In genomic region chr9:89714316-89714715, GRCh38 we compare ENCODE assay signal across 24 cellular contexts.
DNase-seq lines count a peak whose midpoint lies in the region; ATAC-seq, FAIRE-seq and TF ChIP-seq lines count a peak whose summit lies in the region.
"Had no signal": no experiment of that assay in that cellular context is flagged by ENCODE, and none has a peak within 500 bp of the region (broad histone marks: within the 10 kb centered on the region; RNA-seq: fewer than 3 reads in every experiment).

No MANE protein-coding gene starts in this region.

- TF ChIP-seq CTCF in gastroesophageal sphincter (IDR thresholded peaks at IDR 0.05), result no peak

- no peaks in the 10 kb centered on the region for H3K36me3 ChIP-seq in gastroesophageal sphincter
- H3K36me3 ChIP-seq: heart left ventricle, tibial artery had no signal

- no peaks in the 10 kb centered on the region for H3K27me3 Mint-ChIP-seq in activated CD4-positive, alpha-beta memory T cell treated with anti-CD3 and anti-CD28 coated beads, Interleukin-2, amount 10 ng/mL, durations not matched to agents 7 days and 5 days
- H3K27me3 Mint-ChIP-seq: B cell had no signal

- H3K4me1 Mint-ChIP-seq in activated CD4-positive, alpha-beta memory T cell treated with anti-CD3 and anti-CD28 coated beads, Interleukin-2, amount 10 ng/mL, durations not matched to agents 7 days and 5 days, result peaks cover 88% of the 10 kb centered on the region

- H3K27ac ChIP-seq in gastroesophageal sphincter, result no peak overlapping the region
- H3K27ac ChIP-seq: heart left ventricle, skin epidermis, tibial artery had no signal

- TF ChIP-seq EP300 in gastroesophageal sphincter (IDR thresholded peaks at IDR 0.05), result no peak

- POLR2A ChIA-PET in activated CD4-positive, alpha-beta memory T cell treated with anti-CD3 and anti-CD28 coated beads, Interleukin-2, amount 10 ng/mL, durations not matched to agents 7 days and 5 days (lab: Charles Lee), result interaction anchor here (1.3 to 9.5 kb wide), 7 partner anchors 13 to 109 kb away, joined by 4 to 114 read pairs (median 15); partner anchors contain the start of gene GADD45G

- peak; percentile 40 for ATAC-seq in gastroesophageal sphincter
- ATAC-seq: HCT116, heart left ventricle had no signal

- peaks cover 0 to 11% (median 0%) of the 10 kb centered on the region in 3 donors for H3K4me1 ChIP-seq in gastroesophageal sphincter
- H3K4me1 ChIP-seq: Caco-2, tibial artery had no signal

- peak overlapping the region; percentile 89 for H3K27ac Mint-ChIP-seq in activated CD4-positive, alpha-beta memory T cell treated with anti-CD3 and anti-CD28 coated beads, Interleukin-2, amount 10 ng/mL, durations not matched to agents 7 days and 5 days
- H3K27ac Mint-ChIP-seq: B cell had no signal

- no peaks in the 10 kb centered on the region for H3K27me3 ChIP-seq in gastroesophageal sphincter
- H3K27me3 ChIP-seq: heart left ventricle, tibial artery had no signal

- peak overlapping the region; percentile 31 for H3K4me3 Mint-ChIP-seq in activated CD4-positive, alpha-beta memory T cell treated with anti-CD3 and anti-CD28 coated beads, Interleukin-2, amount 10 ng/mL, durations not matched to agents 7 days and 5 days
- H3K4me3 Mint-ChIP-seq: B cell had no signal

- H3K9me3 ChIP-seq in gastroesophageal sphincter, result no peaks in the 10 kb centered on the region
- H3K9me3 ChIP-seq: Caco-2, SK-N-SH, tibial artery had no signal

- DNase-seq in A172 (ENCODE audit: low spot score), result peak; percentile 22
- peak; percentile 18 for DNase-seq in Ammon's horn (ENCODE audit: low spot score)
- DNase-seq in activated CD4-positive, alpha-beta memory T cell treated with anti-CD3 and anti-CD28 coated beads, Interleukin-2, amount 10 ng/mL, durations not matched to agents 7 days and 5 days, result no peak
- DNase-seq in H54 (ENCODE audit: insufficient read length, low spot score), result no peak
- DNase-seq in frontal cortex (ENCODE audit: low spot score in 2 of 2), result no peak
- DNase-seq in stimulated activated naive CD4-positive, alpha-beta T cell (lab: John Stamatoyannopoulos, UW), result no peak
- DNase-seq: activated effector memory CD4-positive, alpha-beta T cell treated with Interleukin-2 at 50 U/mL for 16 hours; anterior cingulate cortex; Caco-2; central memory CD4-positive, alpha-beta T cell; EL; heart left ventricle; NCI-H1105; NCI-H2081 treated with DMSO at 0.1 percent for 48 hours; NCI-H526; SK-N-SH; stimulated activated CD4-positive, alpha-beta T cell treated with anti-CD3 and anti-CD28 coated beads, Interleukin-2, amount 100 ng/mL, for 24 hours; stimulated activated naive CD4-positive, alpha-beta T cell treated with Interleukin-2 at 50 U/mL for 16 hours; T1000; tibial artery had no signal

- 50 to 59% methylated on average over 2 to 5 of the region's 5 CpGs for WGBS in gastroesophageal sphincter (ENCODE audit: low coverage in 1 of 2), 2 donors

- H3K4me3 ChIP-seq in gastroesophageal sphincter, result no peak overlapping the region
- H3K4me3 ChIP-seq: heart left ventricle, skin epidermis, tibial artery had no signal

- H3K36me3 Mint-ChIP-seq in activated CD4-positive, alpha-beta memory T cell treated with anti-CD3 and anti-CD28 coated beads, Interleukin-2, amount 10 ng/mL, durations not matched to agents 7 days and 5 days (ENCODE audit: low read depth), result peaks cover 47% of the 10 kb centered on the region

- TF ChIP-seq POLR2A in gastroesophageal sphincter (IDR thresholded peaks at IDR 0.05) (no peak), H54 (IDR thresholded peaks at IDR 0.05; ENCODE audit: low read depth, low read length) (no peak)

- H3K9me3 Mint-ChIP-seq in activated CD4-positive, alpha-beta memory T cell treated with anti-CD3 and anti-CD28 coated beads, Interleukin-2, amount 10 ng/mL, durations not matched to agents 7 days and 5 days, result peaks cover 4% of the 10 kb centered on the region

- CTCF ChIA-PET in activated CD4-positive, alpha-beta memory T cell treated with anti-CD3 and anti-CD28 coated beads, Interleukin-2, amount 10 ng/mL, durations not matched to agents 7 days and 5 days (lab: Charles Lee), result interaction anchor here (1.3 to 3.8 kb wide), 3 partner anchors 11 to 29 kb away, joined by 5 to 16 read pairs (median 11); no protein-coding TSS in a partner anchor

- FAIRE-seq in H54 (lab: Jason Lieb, UNC) (no peak), frontal cortex (lab: Jason Lieb, UNC) (no peak)

Comparison
In these comparisons a context has a peak if more than half of its experiments do, and no peak if none do; other contexts are left out.
1. DNase-seq: peak in A172 (single experiment) and Ammon's horn (single experiment); none in activated CD4-positive, alpha-beta memory T cell treated with anti-CD3 and anti-CD28 coated beads, Interleukin-2, amount 10 ng/mL, durations not matched to agents 7 days and 5 days (single experiment), H54 (single experiment), frontal cortex (0 of 2) and stimulated activated naive CD4-positive, alpha-beta T cell (0 of 6).